Comparison of ENCODE assay signal across 15 cellular contexts in genomic region chr1:117967900-117968299, GRCh38. TPM values are rescaled to one million over a fixed set of nuclear protein-coding genes. Genes with fewer than 3 reads are reported as not detected.
A peak's percentile ranks its signal among the peaks of the same experiment; 100 is the strongest.
DNase-seq lines count a peak whose midpoint lies in the region; ATAC-seq, FAIRE-seq and TF ChIP-seq lines count a peak whose summit lies in the region.
"Had no signal": no experiment of that assay in that cellular context is flagged by ENCODE, and none has a peak within 500 bp of the region (broad histone marks: within the 10 kb centered on the region; RNA-seq: fewer than 3 reads in every experiment).

No MANE protein-coding gene starts in this region.

- H3K4me3 Mint-ChIP-seq in astrocyte (ENCODE audit: unreplicated experiment) = no peak overlapping the region
- no peak overlapping the region for H3K4me3 Mint-ChIP-seq in naive thymus-derived CD8-positive, alpha-beta T cell
- H3K4me3 Mint-ChIP-seq: activated CD4-positive, alpha-beta memory T cell treated with anti-CD3 and anti-CD28 coated beads for 36 hours; activated naive CD4-positive, alpha-beta T cell treated with anti-CD3 and anti-CD28 coated beads for 36 hours; neural crest cell; stimulated activated naive CD8-positive, alpha-beta T cell treated with anti-CD3 and anti-CD28 coated beads, Interleukin-15, Interleukin-2, amounts not matched to agents 100 ng/mL and 50 ng/mL, for 24 hours had no signal

- no peak for ATAC-seq in HG03025 (IDR thresholded peaks at IDR 0.05; ENCODE audit: low FRiP score, unreplicated experiment)
- no peak for ATAC-seq in naive thymus-derived CD8-positive, alpha-beta T cell
- no peak for ATAC-seq in GM21423 (IDR thresholded peaks at IDR 0.05; ENCODE audit: unreplicated experiment)

- H3K36me3 Mint-ChIP-seq in astrocyte (ENCODE audit: low read depth, unreplicated experiment) = no peaks in the 10 kb centered on the region
- no peaks in the 10 kb centered on the region for H3K36me3 Mint-ChIP-seq in naive thymus-derived CD8-positive, alpha-beta T cell

- H2AFZ ChIP-seq in astrocyte (ENCODE audit: low read depth, low read length) = no peak overlapping the region

- H3K27me3 Mint-ChIP-seq in astrocyte (ENCODE audit: low read depth, unreplicated experiment) = no peaks in the 10 kb centered on the region
- H3K27me3 Mint-ChIP-seq in naive thymus-derived CD8-positive, alpha-beta T cell = peaks cover under 1 to 6% (median 2%) of the 10 kb centered on the region in 5 donors

- no peaks in the 10 kb centered on the region for H3K27me3 ChIP-seq in astrocyte (ENCODE audit: insufficient read depth, low read length)

- no peaks in the 10 kb centered on the region for H3K4me1 ChIP-seq in astrocyte (ENCODE audit: insufficient read depth, low read length)

- no peak overlapping the region for H3K27ac Mint-ChIP-seq in astrocyte (ENCODE audit: unreplicated experiment)
- H3K27ac Mint-ChIP-seq in naive thymus-derived CD8-positive, alpha-beta T cell = no peak overlapping the region
- H3K27ac Mint-ChIP-seq: activated CD4-positive, alpha-beta memory T cell treated with anti-CD3 and anti-CD28 coated beads for 36 hours; activated naive CD4-positive, alpha-beta T cell treated with anti-CD3 and anti-CD28 coated beads for 36 hours; stimulated activated naive CD8-positive, alpha-beta T cell treated with anti-CD3 and anti-CD28 coated beads, Interleukin-15, Interleukin-2, amounts not matched to agents 100 ng/mL and 50 ng/mL, for 24 hours had no signal

- peaks cover 4% of the 10 kb centered on the region for H3K4me1 Mint-ChIP-seq in astrocyte (ENCODE audit: low read depth, unreplicated experiment)
- H3K4me1 Mint-ChIP-seq in naive thymus-derived CD8-positive, alpha-beta T cell = peaks cover 0 to 5% (median 2%) of the 10 kb centered on the region in 4 donors

- no peak overlapping the region for H3K9ac ChIP-seq in astrocyte (ENCODE audit: low read length)

- no peak overlapping the region for H3K4me3 ChIP-seq in astrocyte (ENCODE audit: insufficient read depth, low read depth, low read length)

- no peaks in the 10 kb centered on the region for H3K79me2 ChIP-seq in astrocyte (ENCODE audit: insufficient read depth, low read length)

- no peak for FAIRE-seq in astrocyte (lab: Jason Lieb, UNC)

- no peaks in the 10 kb centered on the region for H3K9me3 ChIP-seq in astrocyte (ENCODE audit: insufficient read depth, low read depth, low read length)

- H3K4me2 ChIP-seq in astrocyte (ENCODE audit: low read length) = no peak overlapping the region

- DNase-seq in GF-D8 (lab: John Stamatoyannopoulos, UW) (peak; percentile 5), NCI-H2081 treated with DMSO at 0.1 percent for 48 hours (lab: John Stamatoyannopoulos, UW) (peak; percentile 9), astrocyte (ENCODE audit: low read depth) (peak; percentile 30), left kidney (ENCODE audit: low read depth, low spot score) (peak; percentile 19), NCI-H510A (lab: John Stamatoyannopoulos, UW) (no peak)
- DNase-seq in naive thymus-derived CD8-positive, alpha-beta T cell = no peak
- DNase-seq: activated CD4-positive, alpha-beta memory T cell treated with anti-CD3 and anti-CD28 coated beads for 36 hours; activated naive CD4-positive, alpha-beta T cell treated with anti-CD3 and anti-CD28 coated beads for 36 hours; effector CD4-positive, alpha-beta T cell; NCI-H1436 treated with DMSO at 0.1 percent for 48 hours had no signal

- no peaks in the 10 kb centered on the region for H3K36me3 ChIP-seq in astrocyte (ENCODE audit: insufficient read depth, low read length)

- POLR2A ChIA-PET in naive thymus-derived CD8-positive, alpha-beta T cell (lab: Charles Lee) = no interaction called here

- no peaks in the 10 kb centered on the region for H3K9me3 Mint-ChIP-seq in astrocyte (ENCODE audit: unreplicated experiment)
- no peaks in the 10 kb centered on the region for H3K9me3 Mint-ChIP-seq in naive thymus-derived CD8-positive, alpha-beta T cell
- H3K9me3 Mint-ChIP-seq: activated CD4-positive, alpha-beta memory T cell treated with anti-CD3 and anti-CD28 coated beads for 36 hours; activated naive CD4-positive, alpha-beta T cell treated with anti-CD3 and anti-CD28 coated beads for 36 hours; neural crest cell; stimulated activated naive CD8-positive, alpha-beta T cell treated with anti-CD3 and anti-CD28 coated beads, Interleukin-15, Interleukin-2, amounts not matched to agents 100 ng/mL and 50 ng/mL, for 24 hours had no signal

- no peak overlapping the region for H3K27ac ChIP-seq in astrocyte (ENCODE audit: low read depth, low read length)
- H3K27ac ChIP-seq: C4-2B had no signal

- H4K20me1 ChIP-seq in astrocyte (ENCODE audit: insufficient read depth, low read length) = no peaks in the 10 kb centered on the region

- TF ChIP-seq CTCF in astrocyte (IDR thresholded peaks at IDR 0.05; ENCODE audit: insufficient read depth, low read depth, low read length) = no peak

RNA-seq across cellular contexts. Expression of gene WDR3, which starts 38.4 kb away (rescaled TPM):
- 31.8 and 37.0 TPM in 2 replicates for total RNA-seq in astrocyte
- total RNA-seq in naive thymus-derived CD8-positive, alpha-beta T cell = 10 to 100 TPM; 29.3 to 30.5 TPM
- polyA plus RNA-seq in naive thymus-derived CD8-positive, alpha-beta T cell = 10 to 100 TPM; 17.4 to 41.9 (median 27.7) TPM

RNA-seq across cellular contexts. Expression of gene GDAP2, which starts 38.5 kb away (rescaled TPM):
- 27.6 and 31.6 TPM in 2 replicates for total RNA-seq in astrocyte
- 10 to 100 TPM; 21.6 to 22.5 TPM for total RNA-seq in naive thymus-derived CD8-positive, alpha-beta T cell
- 1 to 10 TPM; 5.7 to 9.4 (median 6.9) TPM for polyA plus RNA-seq in naive thymus-derived CD8-positive, alpha-beta T cell

Comparison
In these comparisons a context has a peak if more than half of its experiments do, and no peak if none do; other contexts are left out.
1. DNase-seq: peak in GF-D8 (single experiment), NCI-H2081 treated with DMSO at 0.1 percent for 48 hours (single experiment), astrocyte (single experiment) and left kidney (single experiment); none in naive thymus-derived CD8-positive, alpha-beta T cell (0 of 10) and NCI-H510A (single experiment).